ENCODE assay signal across 14 cellular contexts in genomic region chr15:80709542-80709941, GRCh38. TPM values are rescaled to one million over a fixed set of nuclear protein-coding genes. Genes with fewer than 3 reads are reported as not detected.
DNase-seq lines count a peak whose midpoint lies in the region; ATAC-seq and TF ChIP-seq lines count a peak whose summit lies in the region.
"Had no signal": no experiment of that assay in that cellular context is flagged by ENCODE, and none has a peak within 500 bp of the region (broad histone marks: within the 10 kb centered on the region; RNA-seq: fewer than 3 reads in every experiment).

No MANE protein-coding gene starts in this region.

- intact Hi-C loops in Right ventricle myocardium superior (cut with DNase I): no loop called here
- intact Hi-C loops in Right ventricle myocardium inferior (cut with DNase I): no loop called here
- intact Hi-C loops in lower lobe of right lung (cut with DNase I): no loop called here
- intact Hi-C loops in adrenal gland (cut with DNase I): no loop called here

- H3K4me3 Mint-ChIP-seq in WTC11: no peak overlapping the region
- H3K4me3 Mint-ChIP-seq: activated T-cell treated with anti-CD3 and anti-CD28 coated beads, Interleukin-2, amount 50 U/mL, for 4 hours; endodermal cell had no signal

- ATAC-seq in Right ventricle myocardium superior (ENCODE audit: poor library complexity) (peak; percentile 51), Right ventricle myocardium inferior (no peak), WTC11 (0 out of 2 replicates have a peak, but pooled peaks have one; percentile 21), lower lobe of right lung (peak; percentile 96), HG03565 (IDR thresholded peaks at IDR 0.05; ENCODE audit: unreplicated experiment) (no peak), GM21390 (IDR thresholded peaks at IDR 0.05; ENCODE audit: unreplicated experiment) (no peak)
- ATAC-seq: activated T-cell treated with anti-CD3 and anti-CD28 coated beads, Interleukin-2, amount 50 U/mL, for 4 hours had no signal

- DNase-seq in Right ventricle myocardium superior: no peak
- DNase-seq in Right ventricle myocardium inferior (ENCODE audit: missing footprints): no peak
- DNase-seq in WTC11 (ENCODE audit: low spot score): no peak
- DNase-seq in lower lobe of right lung: peak; percentile 81
- no peak for DNase-seq in adrenal gland
- no peak for DNase-seq in activated CD4-positive, CD25-positive, alpha-beta regulatory T cell (lab: John Stamatoyannopoulos, UW)
- DNase-seq: activated CD4-positive, alpha-beta T cell treated with anti-CD3 and anti-CD28 coated beads, Interleukin-2, amount 50 U/mL, for 4 hours; activated T-cell treated with anti-CD3 and anti-CD28 coated beads, Interleukin-2, amount 50 U/mL, for 4 hours; central memory CD4-positive, alpha-beta T cell; endodermal cell had no signal

- no peaks in the 10 kb centered on the region for H3K36me3 ChIP-seq in lower lobe of right lung
- no peaks in the 10 kb centered on the region for H3K36me3 ChIP-seq in adrenal gland (replicated peaks in 1 of 2)

- CTCF ChIA-PET in WTC11 (lab: Charles Lee): no interaction called here

- H3K9me3 ChIP-seq in lower lobe of right lung: no peaks in the 10 kb centered on the region
- no peaks in the 10 kb centered on the region for H3K9me3 ChIP-seq in adrenal gland (replicated peaks in 1 of 3)

- POLR2A ChIA-PET in WTC11 (lab: Charles Lee): no interaction called here

- H3K9me3 Mint-ChIP-seq in WTC11: no peaks in the 10 kb centered on the region
- H3K9me3 Mint-ChIP-seq: activated T-cell treated with anti-CD3 and anti-CD28 coated beads, Interleukin-2, amount 50 U/mL, for 4 hours; endodermal cell had no signal

- H3K4me3 ChIP-seq in lower lobe of right lung (no peak overlapping the region), adrenal gland (no peak overlapping the region)
- H3K4me3 ChIP-seq: SK-N-MC had no signal

- 0 out of 2 replicates have a peak, but pooled peaks cover 3% of the 10 kb centered on the region for H3K36me3 Mint-ChIP-seq in WTC11

- no peak for TF ChIP-seq POLR2A in adrenal gland (IDR thresholded peaks at IDR 0.05)

- H3K4me1 ChIP-seq in lower lobe of right lung (peaks cover 41% of the 10 kb centered on the region), adrenal gland (replicated peaks in 1 of 2) (peaks cover 0 to 4% of the 10 kb centered on the region in 2 donors)
- H3K4me1 ChIP-seq: parathyroid adenoma had no signal

- 92 to 97% (median 94%) methylated on average over 6 of the region's 6 CpGs for WGBS in adrenal gland, 4 donors

- TF ChIP-seq CTCF in WTC11 (IDR thresholded peaks at IDR 0.05) (no peak), lower lobe of right lung (IDR thresholded peaks at IDR 0.05) (no peak), adrenal gland (IDR thresholded peaks at IDR 0.05) (no peak)

- H3K27me3 Mint-ChIP-seq in WTC11 (ENCODE audit: low read depth): no peaks in the 10 kb centered on the region

- 0 out of 2 replicates have a peak overlapping the region, but pooled peaks have one; percentile 77 for H3K27ac Mint-ChIP-seq in WTC11
- H3K27ac Mint-ChIP-seq: endodermal cell had no signal

- H3K4me1 Mint-ChIP-seq in WTC11: peaks cover 63% of the 10 kb centered on the region

- H3K27ac ChIP-seq in lower lobe of right lung (peak overlapping the region; percentile 48), adrenal gland (no peak overlapping the region)
- H3K27ac ChIP-seq: parathyroid adenoma, SK-N-MC had no signal

- no peaks in the 10 kb centered on the region for H3K27me3 ChIP-seq in lower lobe of right lung (ENCODE audit: low read depth)
- H3K27me3 ChIP-seq in adrenal gland: no peaks in the 10 kb centered on the region

TF ChIP-seq in WTC11, 78 proteins besides CTCF, POLR2A, EP300 and RAD21:
- TF ChIP-seq ZNF219 (CRISPR knock-in tag; IDR thresholded peaks at IDR 0.05; ENCODE audit: borderline replicate concordance) (no peak), SP1 (CRISPR knock-in tag; conservative IDR thresholded peaks at IDR 0.05) (no peak), GTF2I (CRISPR knock-in tag; conservative IDR thresholded peaks at IDR 0.05) (no peak), ZNF263 (CRISPR knock-in tag; IDR thresholded peaks at IDR 0.05; ENCODE audit: low read depth) (no peak), NR2C2 (CRISPR knock-in tag; IDR thresholded peaks at IDR 0.05) (no peak), HMGXB4 (CRISPR knock-in tag; IDR thresholded peaks at IDR 0.05) (no peak), SOX15 (CRISPR knock-in tag; IDR thresholded peaks at IDR 0.05) (no peak), ZNF232 (CRISPR knock-in tag; IDR thresholded peaks at IDR 0.05) (no peak), MAX (CRISPR knock-in tag; IDR thresholded peaks at IDR 0.05) (no peak), NR1H2 (CRISPR knock-in tag; IDR thresholded peaks at IDR 0.05) (no peak), NR3C1 (CRISPR knock-in tag; conservative IDR thresholded peaks at IDR 0.05; ENCODE audit: low read depth) (no peak), OVOL2 (CRISPR knock-in tag; IDR thresholded peaks at IDR 0.05; ENCODE audit: borderline replicate concordance) (no peak), USF2 (CRISPR knock-in tag; IDR thresholded peaks at IDR 0.05) (no peak), ZNF396 (CRISPR knock-in tag; IDR thresholded peaks at IDR 0.05; ENCODE audit: borderline replicate concordance) (no peak), ZNF281 (CRISPR knock-in tag; IDR thresholded peaks at IDR 0.05) (no peak), RELA (CRISPR knock-in tag; IDR thresholded peaks at IDR 0.05; ENCODE audit: borderline replicate concordance) (no peak)
- TF ChIP-seq, protein P1, sequence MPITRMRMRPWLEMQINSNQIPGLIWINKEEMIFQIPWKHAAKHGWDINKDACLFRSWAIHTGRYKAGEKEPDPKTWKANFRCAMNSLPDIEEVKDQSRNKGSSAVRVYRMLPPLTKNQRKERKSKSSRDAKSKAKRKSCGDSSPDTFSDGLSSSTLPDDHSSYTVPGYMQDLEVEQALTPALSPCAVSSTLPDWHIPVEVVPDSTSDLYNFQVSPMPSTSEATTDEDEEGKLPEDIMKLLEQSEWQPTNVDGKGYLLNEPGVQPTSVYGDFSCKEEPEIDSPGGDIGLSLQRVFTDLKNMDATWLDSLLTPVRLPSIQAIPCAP (CRISPR knock-in tag; IDR thresholded peaks at IDR 0.05): no peak

RNA-seq across cellular contexts. Expression of gene ABHD17C, which starts 14.4 kb away (rescaled TPM):
- total RNA-seq in Right ventricle myocardium superior (8.0 TPM), Right ventricle myocardium inferior (7.5 TPM), WTC11 (2021) (23.6 to 29.0 TPM (median 23.6 TPM) in 3 replicates), lower lobe of right lung (28.2 TPM), adrenal gland (1 to 10 TPM; 2.1 to 9.9 (median 5.6) TPM)
- 1 to 10 TPM; 1.9 to 6.6 (median 2.1) TPM for polyA plus RNA-seq in adrenal gland

Comparison
In these comparisons a context has a peak if more than half of its experiments do, and no peak if none do; other contexts are left out.
1. ATAC-seq: peak in Right ventricle myocardium superior (single experiment), WTC11 (single experiment) and lower lobe of right lung (2 of 2); none in Right ventricle myocardium inferior (single experiment), HG03565 (single experiment) and GM21390 (single experiment).